ENCODE assay signal across 24 cellular contexts in genomic region chr7:108561047-108561619, GRCh38. TPM values are rescaled to one million over a fixed set of nuclear protein-coding genes. Genes with fewer than 3 reads are reported as not detected.
DNase-seq lines count a peak whose midpoint lies in the region; ATAC-seq and TF ChIP-seq lines count a peak whose summit lies in the region.
"Had no signal": no experiment of that assay in that cellular context is flagged by ENCODE, and none has a peak within 500 bp of the region (broad histone marks: within the 10 kb centered on the region; RNA-seq: fewer than 3 reads in every experiment).

No MANE protein-coding gene starts in this region.

- TF ChIP-seq CTCF in heart right ventricle (IDR thresholded peaks at IDR 0.05) = no peak

- WGBS in heart right ventricle, 2 donors = 63 to 74% methylated on average over 4 of the region's 4 CpGs

- peak overlapping the region; percentile 38 for H3K27ac Mint-ChIP-seq in stimulated activated naive B cell treated with anti-CD40 and anti-IgM and Interleukin-4, amounts not matched to agents 10 μg/mL and 1 μg/mL and 100 μg/mL, for 72 hours
- H3K27ac Mint-ChIP-seq: activated naive CD4-positive, alpha-beta T cell treated with anti-CD3 and anti-CD28 coated beads, Interleukin-2, amount 50 U/mL, for 72 hours; stimulated activated memory B cell treated with anti-CD40 and anti-IgM and Interleukin-4, amounts not matched to agents 10 μg/mL and 1 μg/mL and 100 μg/mL, for 72 hours had no signal

- DNase-seq in heart right ventricle (no peak), Right ventricle myocardium inferior (ENCODE audit: missing footprints) (no peak), amniotic epithelial cell (ENCODE audit: low read depth) (peak; percentile 23), left ventricle myocardium superior (no peak), NCI-H446 (lab: John Stamatoyannopoulos, UW) (no peak), left lobe of liver (ENCODE audit: low spot score) (no peak)
- no peak for DNase-seq in stimulated activated naive B cell treated with anti-CD40 and anti-IgM and Interleukin-4, amounts not matched to agents 10 μg/mL and 1 μg/mL and 100 μg/mL, for 72 hours
- no peak for DNase-seq in stimulated activated CD4-positive, alpha-beta T cell treated with anti-CD3 and anti-CD28 coated beads, Interleukin-4, amount 100 ng/mL, for 4 hours
- DNase-seq: activated CD4-positive, alpha-beta T cell treated with anti-CD3 and anti-CD28 coated beads for 1 hour; activated T-cell treated with anti-CD3 and anti-CD28 coated beads, Interleukin-2, amount 50 U/mL, for 4 hours; GOT3; naive B cell; NCI-H1105; NCI-H2081 treated with DMSO at 0.1 percent for 48 hours; sigmoid colon; SW 1271 had no signal

- peaks cover 31 to 53% of the 10 kb centered on the region in 2 donors for H3K36me3 Mint-ChIP-seq in stimulated activated naive B cell treated with anti-CD40 and anti-IgM and Interleukin-4, amounts not matched to agents 10 μg/mL and 1 μg/mL and 100 μg/mL, for 72 hours

- peak overlapping the region in 3 of 10 donors; percentile 7 to 30 (median 8) for H3K27ac ChIP-seq in heart right ventricle
- H3K27ac ChIP-seq: C4-2B, coronary artery, KMS-11, RWPE1, sigmoid colon, thoracic aorta had no signal

- peaks cover 0 to 33% (median 12%) of the 10 kb centered on the region in 9 donors for H3K36me3 ChIP-seq in heart right ventricle

- intact Hi-C loops in heart right ventricle (cut with DNase I) (no loop called here), Right ventricle myocardium inferior (cut with DNase I) (no loop called here), left ventricle myocardium superior (cut with micrococcal nuclease) (no loop called here)

- H3K9me3 Mint-ChIP-seq in stimulated activated naive B cell treated with anti-CD40 and anti-IgM and Interleukin-4, amounts not matched to agents 10 μg/mL and 1 μg/mL and 100 μg/mL, for 72 hours = peaks cover 10 to 19% of the 10 kb centered on the region in 2 donors

- no peaks in the 10 kb centered on the region for H3K27me3 ChIP-seq in heart right ventricle
- H3K27me3 ChIP-seq: sigmoid colon had no signal

- no peak overlapping the region for H3K4me3 Mint-ChIP-seq in stimulated activated naive B cell treated with anti-CD40 and anti-IgM and Interleukin-4, amounts not matched to agents 10 μg/mL and 1 μg/mL and 100 μg/mL, for 72 hours
- H3K4me3 Mint-ChIP-seq: activated T-cell treated with anti-CD3 and anti-CD28 coated beads, Interleukin-2, amount 50 U/mL, for 4 hours; brain; naive B cell; stimulated activated memory B cell treated with anti-CD40 and anti-IgM and Interleukin-4, amounts not matched to agents 10 μg/mL and 1 μg/mL and 100 μg/mL, for 72 hours had no signal

- no peaks in the 10 kb centered on the region for H3K27me3 Mint-ChIP-seq in stimulated activated naive B cell treated with anti-CD40 and anti-IgM and Interleukin-4, amounts not matched to agents 10 μg/mL and 1 μg/mL and 100 μg/mL, for 72 hours
- H3K27me3 Mint-ChIP-seq: brain; naive B cell; stimulated activated memory B cell treated with anti-CD40 and anti-IgM and Interleukin-4, amounts not matched to agents 10 μg/mL and 1 μg/mL and 100 μg/mL, for 72 hours had no signal

- H3K4me1 Mint-ChIP-seq in stimulated activated naive B cell treated with anti-CD40 and anti-IgM and Interleukin-4, amounts not matched to agents 10 μg/mL and 1 μg/mL and 100 μg/mL, for 72 hours = peaks cover 7 to 33% of the 10 kb centered on the region in 2 donors
- H3K4me1 Mint-ChIP-seq: brain had no signal

- H3K4me1 ChIP-seq in heart right ventricle = peaks cover 0 to 7% (median 0%) of the 10 kb centered on the region in 9 donors
- H3K4me1 ChIP-seq: sigmoid colon had no signal

- H3K9me3 ChIP-seq in heart right ventricle = peaks cover 0 to 35% (median 7%) of the 10 kb centered on the region in 11 donors

- ATAC-seq in heart right ventricle (peak in 6 of 8 donors; percentile 42 to 80 (median 64)), Right ventricle myocardium inferior (no peak), left ventricle myocardium superior (peak; percentile 65), left lobe of liver (no peak)
- no peak for ATAC-seq in stimulated activated naive B cell treated with anti-CD40 and anti-IgM and Interleukin-4, amounts not matched to agents 10 μg/mL and 1 μg/mL and 100 μg/mL, for 72 hours (replicated peaks)
- ATAC-seq: activated naive CD4-positive, alpha-beta T cell treated with anti-CD3 and anti-CD28 coated beads, Interleukin-2, amount 50 U/mL, for 72 hours; activated T-cell treated with anti-CD3 and anti-CD28 coated beads, Interleukin-2, amount 50 U/mL, for 4 hours; stimulated activated memory B cell treated with anti-CD40 and anti-IgM and Interleukin-4, amounts not matched to agents 10 μg/mL and 1 μg/mL and 100 μg/mL, for 72 hours had no signal

- no peak overlapping the region for H3K4me3 ChIP-seq in heart right ventricle
- H3K4me3 ChIP-seq: coronary artery, sigmoid colon, thoracic aorta had no signal

RNA-seq across cellular contexts. Expression of gene THAP5, which starts 8.4 kb away (rescaled TPM):
- 10 to 100 TPM; 24.2 to 32.9 (median 28.9) TPM for total RNA-seq in heart right ventricle
- 1 to 10 TPM; 7.2 to 8.9 TPM for polyA plus RNA-seq in heart right ventricle
- 20.3 TPM for total RNA-seq in Right ventricle myocardium inferior
- 25.7 TPM for total RNA-seq in left ventricle myocardium superior
- total RNA-seq in left lobe of liver = 15.8 TPM

RNA-seq across cellular contexts. Expression of gene DNAJB9, which starts 8.5 kb away (rescaled TPM):
- 10 to 100 TPM; 33.9 to 57.1 (median 45.4) TPM for total RNA-seq in heart right ventricle
- polyA plus RNA-seq in heart right ventricle = 10 to 100 TPM; 10.1 to 59.1 TPM
- 34.4 TPM for total RNA-seq in Right ventricle myocardium inferior
- 40.8 TPM for total RNA-seq in left ventricle myocardium superior
- total RNA-seq in left lobe of liver = 48.4 TPM

RNA-seq across cellular contexts. Expression of gene PNPLA8, which starts 35.2 kb away (rescaled TPM):
- total RNA-seq in heart right ventricle = 10 to 100 TPM; 26.9 to 39.9 (median 36.1) TPM
- polyA plus RNA-seq in heart right ventricle = 10 to 100 TPM; 13.2 to 29.1 TPM
- 31.1 TPM for total RNA-seq in Right ventricle myocardium inferior
- 31.9 TPM for total RNA-seq in left ventricle myocardium superior
- total RNA-seq in left lobe of liver = 12.9 TPM

Comparison
In these comparisons a context has a peak if more than half of its experiments do, and no peak if none do; other contexts are left out.
1. ATAC-seq: peak in heart right ventricle (6 of 8) and left ventricle myocardium superior (single experiment); none in Right ventricle myocardium inferior (single experiment), stimulated activated naive B cell treated with anti-CD40 and anti-IgM and Interleukin-4, amounts not matched to agents 10 μg/mL and 1 μg/mL and 100 μg/mL, for 72 hours (0 of 2) and left lobe of liver (single experiment).